In the genomic region with DNA sequence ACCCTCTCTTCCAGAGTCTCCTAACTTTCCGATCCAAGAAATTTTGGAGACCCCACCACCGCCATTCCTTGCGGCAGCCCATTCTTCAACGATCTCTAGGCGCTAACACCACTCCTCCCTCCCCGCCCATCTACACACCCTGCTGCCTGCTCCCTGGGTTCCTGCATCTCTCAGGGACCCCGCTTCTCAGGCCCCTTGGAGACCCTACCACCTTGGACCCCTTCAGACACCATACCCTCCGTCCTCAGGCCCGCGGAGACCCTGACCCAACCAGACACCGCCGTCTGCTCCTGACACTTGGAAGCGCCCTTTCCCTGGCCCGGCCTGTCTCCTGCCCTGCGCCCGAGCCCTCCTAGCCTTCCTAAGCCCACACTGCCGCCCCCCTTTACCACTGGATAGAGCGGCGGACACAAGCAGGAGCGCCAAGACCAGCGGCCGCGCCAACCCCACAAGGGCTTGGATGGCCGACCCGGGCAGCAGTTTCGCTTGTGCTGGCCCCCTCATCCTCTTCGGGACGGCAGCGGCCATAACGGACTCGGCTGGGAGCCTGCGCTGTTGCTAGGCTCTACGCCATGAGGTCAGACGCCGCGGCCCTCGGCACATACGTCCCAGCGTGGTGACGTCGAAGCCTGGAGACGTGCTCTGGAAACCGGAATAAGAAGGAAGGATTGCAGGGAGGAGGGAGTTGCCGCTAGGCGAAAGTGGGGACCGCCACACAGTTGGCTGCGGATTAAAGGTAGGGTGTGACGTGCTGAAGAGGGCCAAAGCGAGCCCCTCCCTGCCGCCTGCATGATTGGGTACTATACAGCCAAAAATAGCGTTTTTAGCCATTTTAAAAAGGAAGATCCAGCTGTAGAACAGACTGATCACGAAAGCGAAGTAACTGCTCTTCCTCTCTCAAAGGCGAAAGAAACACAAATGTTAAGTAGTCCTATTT, we compare ENCODE assay signal across 8 cellular contexts.
DNase-seq lines count a peak whose midpoint lies in the region; ATAC-seq and TF ChIP-seq lines count a peak whose summit lies in the region.

Gene C5orf15, minus strand, starts transcription at position 569 of the 937 bp plus-strand sequence. Its CDS starts 41 bp downstream, at position 528.

- DNase-seq in AG09319 (ENCODE audit: extremely low read depth, low read depth) (peak; percentile 91), NCI-H446 (lab: John Stamatoyannopoulos, UW) (peak; percentile 85 to 94), iris pigment epithelial cell (ENCODE audit: low read depth) (peak; percentile 99)
- DNase-seq in activated CD4-positive, CD25-positive, alpha-beta regulatory T cell treated with anti-CD3 and anti-CD28 coated beads, Interleukin-2, amount 50 U/mL, for 16 hours (ENCODE audit: low read depth, low spot score), result peak; percentile 80
- peak; percentile 73 to 83 for DNase-seq in central memory CD8-positive, alpha-beta T cell (ENCODE audit: low spot score in 2 of 2)
- peak; percentile 85 to 92 for DNase-seq in stimulated activated CD4-positive, alpha-beta T cell treated with anti-CD3 and anti-CD28 coated beads, Interleukin-12 subunit alpha, Interleukin-12 subunit beta, amount 100 ng/mL, for 24 hours (ENCODE audit: low read depth in 2 of 2)

- no peaks in the 10 kb centered on the region for H3K27me3 Mint-ChIP-seq in central memory CD8-positive, alpha-beta T cell

- ATAC-seq in GM19025 (IDR thresholded peaks at IDR 0.05; ENCODE audit: low read depth, unreplicated experiment) (peak; percentile 94), HG03342 (IDR thresholded peaks at IDR 0.05; ENCODE audit: unreplicated experiment) (peak; percentile 96)
- peak; percentile 96 for ATAC-seq in central memory CD8-positive, alpha-beta T cell (replicated peaks; ENCODE audit: extremely low read depth, poor library complexity, severe bottlenecking)

- peak within 1 kb of the TSS; percentile 99 for H3K4me3 Mint-ChIP-seq in central memory CD8-positive, alpha-beta T cell

- peaks cover 40% of the 10 kb centered on the region for H3K4me1 Mint-ChIP-seq in central memory CD8-positive, alpha-beta T cell

- H3K9me3 Mint-ChIP-seq in central memory CD8-positive, alpha-beta T cell, result no peaks in the 10 kb centered on the region

- peaks cover 16% of the 10 kb centered on the region for H3K36me3 Mint-ChIP-seq in central memory CD8-positive, alpha-beta T cell (ENCODE audit: insufficient read depth)

- H3K27ac Mint-ChIP-seq in central memory CD8-positive, alpha-beta T cell (ENCODE audit: low read depth), result peak within 1 kb of the TSS; percentile 98

- no peak; the same call in 1 of the 2 replicates for TF ChIP-seq CTCF in AG09319 (IDR thresholded peaks at IDR 0.05; ENCODE audit: low read depth, low read length)

Comparison
In these comparisons a context has a peak if more than half of its experiments do, and no peak if none do; other contexts are left out.
1. Peak in every context shown above with its lines: DNase-seq and ATAC-seq.